ENCODE assay signal across 21 cellular contexts in the genomic region with DNA sequence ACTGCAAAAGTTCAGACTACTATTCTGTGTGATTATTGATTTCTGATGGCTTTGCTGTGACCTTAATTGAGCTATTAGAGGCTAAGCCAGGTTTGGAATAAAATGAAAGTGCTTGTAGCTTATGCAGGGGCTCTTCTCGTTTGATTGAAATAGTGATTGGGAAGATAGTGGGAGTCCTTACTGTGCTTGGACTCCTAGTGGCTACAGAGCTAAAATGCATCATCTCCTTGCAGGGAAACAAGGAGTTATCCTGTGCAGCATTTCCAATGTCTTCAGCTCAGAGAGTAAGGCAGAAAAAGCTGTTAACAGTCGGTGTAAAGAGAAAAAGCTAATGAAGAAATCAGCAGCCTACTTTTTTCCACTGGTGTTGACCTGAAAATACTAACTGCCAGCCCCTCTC.
A peak's percentile ranks its signal among the peaks of the same experiment; 100 is the strongest.
DNase-seq lines count a peak whose midpoint lies in the region; TF ChIP-seq lines count a peak whose summit lies in the region.
"Had no signal": no experiment of that assay in that cellular context is flagged by ENCODE, and none has a peak within 500 bp of the region (broad histone marks: within the 10 kb centered on the region; RNA-seq: fewer than 3 reads in every experiment).

No MANE protein-coding gene starts in this region.

- DNase-seq in DMS153 (lab: John Stamatoyannopoulos, UW) (peak; percentile 1), DMS153 treated with DMSO at 0.1 percent for 48 hours (lab: John Stamatoyannopoulos, UW; ENCODE audit: unreplicated experiment) (no peak), choroid plexus epithelial cell (ENCODE audit: low read depth) (peak; percentile 2), neural crest cell (ENCODE audit: low read depth, low spot score) (no peak), Ammon's horn (ENCODE audit: low spot score) (no peak), T-helper 9 cell (no peak)
- DNase-seq in stimulated activated CD4-positive, alpha-beta T cell treated with anti-CD3 and anti-CD28 coated beads, Interleukin-4, amount 100 ng/mL, for 4 hours = no peak
- DNase-seq: activated CD4-positive, alpha-beta memory T cell treated with anti-CD3 and anti-CD28 coated beads for 36 hours; activated naive CD8-positive, alpha-beta T cell treated with anti-CD3 and anti-CD28 coated beads, Interleukin-2, amount 10 ng/mL, durations not matched to agents 7 days and 5 days; activated T-cell treated with anti-CD3 and anti-CD28 coated beads, Interleukin-2, amount 50 U/mL, for 48 hours; CD4-positive, CD25-positive, alpha-beta regulatory T cell; EL; foreskin fibroblast; left ventricle myocardium superior; NCI-H1436 treated with DMSO at 0.1 percent for 48 hours; NCI-H345; psoas muscle; stomach had no signal

- no peaks in the 10 kb centered on the region for H4K20me1 ChIP-seq in Loucy (ENCODE audit: insufficient read depth, low read length, poor library complexity, severe bottlenecking)

- H3K4me3 ChIP-seq in Loucy (ENCODE audit: low read length, poor library complexity, severe bottlenecking) (no peak overlapping the region), choroid plexus epithelial cell (ENCODE audit: low read depth, low read length) (no peak overlapping the region)
- H3K4me3 ChIP-seq: K562, psoas muscle, SJCRH30, stomach had no signal

- peaks cover 5% of the 10 kb centered on the region for H3K9me3 Mint-ChIP-seq in neural crest cell
- H3K9me3 Mint-ChIP-seq: activated CD4-positive, alpha-beta memory T cell treated with anti-CD3 and anti-CD28 coated beads for 36 hours; activated naive CD8-positive, alpha-beta T cell treated with anti-CD3 and anti-CD28 coated beads, Interleukin-2, amount 10 ng/mL, durations not matched to agents 7 days and 5 days had no signal

- H3K4me3 Mint-ChIP-seq in neural crest cell = no peak overlapping the region
- H3K4me3 Mint-ChIP-seq: activated CD4-positive, alpha-beta memory T cell treated with anti-CD3 and anti-CD28 coated beads for 36 hours; activated naive CD8-positive, alpha-beta T cell treated with anti-CD3 and anti-CD28 coated beads, Interleukin-2, amount 10 ng/mL, durations not matched to agents 7 days and 5 days; CD4-positive, CD25-positive, alpha-beta regulatory T cell had no signal

- no peak overlapping the region for H3K4me2 ChIP-seq in Loucy (ENCODE audit: low read depth, low read length, poor library complexity, severe bottlenecking)

- H3K36me3 Mint-ChIP-seq in neural crest cell (ENCODE audit: low read depth) = peaks cover 6% of the 10 kb centered on the region
- H3K36me3 Mint-ChIP-seq: activated CD4-positive, alpha-beta memory T cell treated with anti-CD3 and anti-CD28 coated beads for 36 hours; activated naive CD8-positive, alpha-beta T cell treated with anti-CD3 and anti-CD28 coated beads, Interleukin-2, amount 10 ng/mL, durations not matched to agents 7 days and 5 days; CD4-positive, CD25-positive, alpha-beta regulatory T cell had no signal

- no peak overlapping the region for H3K27ac Mint-ChIP-seq in neural crest cell (ENCODE audit: unreplicated experiment)
- H3K27ac Mint-ChIP-seq: activated CD4-positive, alpha-beta memory T cell treated with anti-CD3 and anti-CD28 coated beads for 36 hours; activated naive CD8-positive, alpha-beta T cell treated with anti-CD3 and anti-CD28 coated beads, Interleukin-2, amount 10 ng/mL, durations not matched to agents 7 days and 5 days; CD4-positive, CD25-positive, alpha-beta regulatory T cell had no signal

- no peaks in the 10 kb centered on the region for H3K4me1 ChIP-seq in Loucy (ENCODE audit: insufficient read depth, low read length, poor library complexity, severe bottlenecking)
- H3K4me1 ChIP-seq: psoas muscle, SJCRH30, stomach had no signal

- H3K79me2 ChIP-seq in Loucy (ENCODE audit: insufficient read depth, low read length) = no peaks in the 10 kb centered on the region

- no peak overlapping the region for H3K9ac ChIP-seq in Loucy (ENCODE audit: low read depth, low read length, poor library complexity, severe bottlenecking)

- H3K27me3 Mint-ChIP-seq in neural crest cell (ENCODE audit: low read depth) = no peaks in the 10 kb centered on the region
- H3K27me3 Mint-ChIP-seq: activated naive CD8-positive, alpha-beta T cell treated with anti-CD3 and anti-CD28 coated beads, Interleukin-2, amount 10 ng/mL, durations not matched to agents 7 days and 5 days; CD4-positive, CD25-positive, alpha-beta regulatory T cell had no signal

- H3K9me2 ChIP-seq in Loucy (replicated peaks; ENCODE audit: low read depth, low read length) = no peaks in the 10 kb centered on the region

- no peak overlapping the region for H2AFZ ChIP-seq in Loucy (ENCODE audit: low read length)

- peaks cover 24% of the 10 kb centered on the region for H3K4me1 Mint-ChIP-seq in neural crest cell
- H3K4me1 Mint-ChIP-seq: activated naive CD8-positive, alpha-beta T cell treated with anti-CD3 and anti-CD28 coated beads, Interleukin-2, amount 10 ng/mL, durations not matched to agents 7 days and 5 days; CD4-positive, CD25-positive, alpha-beta regulatory T cell had no signal

- no peaks in the 10 kb centered on the region for H3K27me3 ChIP-seq in Loucy (ENCODE audit: insufficient read depth, low read length, poor library complexity, severe bottlenecking)
- H3K27me3 ChIP-seq: SJCRH30, stomach had no signal

- no peaks in the 10 kb centered on the region for H3F3A ChIP-seq in Loucy (ENCODE audit: low read depth)

- no peaks in the 10 kb centered on the region for H3K36me3 ChIP-seq in Loucy (ENCODE audit: insufficient read depth, low read length)
- H3K36me3 ChIP-seq: SJCRH30, stomach had no signal

- H3K9me3 ChIP-seq in Loucy (ENCODE audit: insufficient read depth, low read depth, low read length) = no peaks in the 10 kb centered on the region
- H3K9me3 ChIP-seq: psoas muscle, SJCRH30, stomach had no signal

- TF ChIP-seq CTCF in Loucy (conservative IDR thresholded peaks at IDR 0.05; ENCODE audit: low read length) (0 out of 2 replicates have a peak, but pooled peaks have one; percentile 25), choroid plexus epithelial cell (conservative IDR thresholded peaks at IDR 0.05; ENCODE audit: low read depth, low read length) (no peak), neural crest cell (conservative IDR thresholded peaks at IDR 0.05) (peak; percentile 49)

Comparison
In these comparisons a context has a peak if more than half of its experiments do, and no peak if none do; other contexts are left out.
1. DNase-seq: peak in DMS153 (single experiment) and choroid plexus epithelial cell (single experiment); none in DMS153 treated with DMSO at 0.1 percent for 48 hours (single experiment), neural crest cell (single experiment), Ammon's horn (single experiment), stimulated activated CD4-positive, alpha-beta T cell treated with anti-CD3 and anti-CD28 coated beads, Interleukin-4, amount 100 ng/mL, for 4 hours (0 of 2) and T-helper 9 cell (single experiment).